ENCODE assay signal across 8 cellular contexts in genomic region chr7:102991540-102992214, GRCh38.
DNase-seq lines count a peak whose midpoint lies in the region; ATAC-seq and TF ChIP-seq lines count a peak whose summit lies in the region.

No MANE protein-coding gene starts in this region.

- H3K4ac ChIP-seq in mesendoderm (ENCODE audit: low read depth, low read length) = no peak overlapping the region

- no peak overlapping the region for H3K4me3 Mint-ChIP-seq in T-cell

- no peak overlapping the region for H3K4me2 ChIP-seq in mesendoderm (ENCODE audit: low read length)

- H3K27me3 ChIP-seq in tibial nerve = no peaks in the 10 kb centered on the region
- H3K27me3 ChIP-seq in mesendoderm (ENCODE audit: insufficient read depth, low read length, poor library complexity) = no peaks in the 10 kb centered on the region

- no peaks in the 10 kb centered on the region for H3K9me3 Mint-ChIP-seq in T-cell

- no peak overlapping the region for H3K27ac Mint-ChIP-seq in T-cell

- no peak overlapping the region for H3K56ac ChIP-seq in mesendoderm (ENCODE audit: low read length)

- H3K23ac ChIP-seq in mesendoderm (ENCODE audit: low read length) = no peak overlapping the region

- H3K79me2 ChIP-seq in mesendoderm (ENCODE audit: control insufficient read depth, insufficient read depth, low read length) = no peaks in the 10 kb centered on the region

- H2AK5ac ChIP-seq in mesendoderm (ENCODE audit: low read length) = no peak overlapping the region

- peak; percentile 94 for DNase-seq in ACHN
- peak; percentile 97 for DNase-seq in HCEC 1CT
- DNase-seq in iPS-NIHi7 (ENCODE audit: extremely low spot score) = peak; percentile 34
- no peak for DNase-seq in tibial nerve (ENCODE audit: low spot score in 2 of 2)
- DNase-seq in T-cell = no peak
- no peak for DNase-seq in activated gamma-delta T cell treated with Interleukin-2 at 50 U/mL for 16 hours
- DNase-seq in mesendoderm = no peak

- H3K9ac ChIP-seq in mesendoderm (ENCODE audit: low read length) = no peak overlapping the region

- no peak for TF ChIP-seq EP300 in tibial nerve (IDR thresholded peaks at IDR 0.05)

- CTCF ChIA-PET in T-cell (lab: Charles Lee) = no interaction called here

- H4K5ac ChIP-seq in mesendoderm (ENCODE audit: low read length) = no peak overlapping the region

- H3K27me3 Mint-ChIP-seq in T-cell = no peaks in the 10 kb centered on the region

- no peaks in the 10 kb centered on the region for H3K36me3 Mint-ChIP-seq in T-cell

- TF ChIP-seq POLR2A in tibial nerve (IDR thresholded peaks at IDR 0.05) = no peak

- no peak overlapping the region for H4K8ac ChIP-seq in mesendoderm (ENCODE audit: low read depth, low read length)

- no peak overlapping the region for H2BK15ac ChIP-seq in mesendoderm (replicated peaks; ENCODE audit: low read depth)

- ATAC-seq in SK-N-SH treated with all-trans-retinoic acid at 6 μM for 48 hours (peak; percentile 95), T-cell (replicated peaks in 1 of 4) (no peak)

- POLR2A ChIA-PET in T-cell (lab: Charles Lee) = interaction anchor here in 1 of 2 donors (0.5 kb wide), 1 partner anchor 1790 kb away, joined by 3 read pairs; no protein-coding TSS in a partner anchor

- H3K4me1 ChIP-seq in tibial nerve = peaks cover 0 to 25% (median 6%) of the 10 kb centered on the region in 4 donors
- no peaks in the 10 kb centered on the region for H3K4me1 ChIP-seq in mesendoderm (ENCODE audit: control insufficient read depth, low read depth, low read length)

- no peak overlapping the region for H3K4me3 ChIP-seq in tibial nerve
- H3K4me3 ChIP-seq in mesendoderm (ENCODE audit: low read length) = no peak overlapping the region

- H3K27ac ChIP-seq in tibial nerve (no peak overlapping the region), mesendoderm (ENCODE audit: low read depth, low read length) (no peak overlapping the region)

- H3K4me1 Mint-ChIP-seq in T-cell = no peaks in the 10 kb centered on the region

- TF ChIP-seq CTCF in tibial nerve (IDR thresholded peaks at IDR 0.05) = no peak

- WGBS in tibial nerve, 2 donors = 67 to 77% methylated on average over 2 of the region's 2 CpGs
- WGBS in mesendoderm (ENCODE audit: extremely low coverage, insufficient coverage, low lambda C conversion rate) = no CpG with 5 or more reads among the region's 2 CpGs

- in situ Hi-C loops in ACHN (cut with HindIII; ENCODE audit: low pct_ligation_motif_present, low pct_unique_long_range_greater_than_20kb, low sequenced_read_pairs) = no loop called here

- H2BK120ac ChIP-seq in mesendoderm (ENCODE audit: low read depth, low read length) = no peak overlapping the region

- no peaks in the 10 kb centered on the region for H3K9me3 ChIP-seq in tibial nerve

- H3K18ac ChIP-seq in mesendoderm (ENCODE audit: low read length) = no peak overlapping the region

- H2BK5ac ChIP-seq in mesendoderm (ENCODE audit: low read length) = no peak overlapping the region

- H3K79me1 ChIP-seq in mesendoderm (ENCODE audit: low read length) = no peaks in the 10 kb centered on the region

- H3K36me3 ChIP-seq in tibial nerve = no peaks in the 10 kb centered on the region
- H3K36me3 ChIP-seq in mesendoderm (ENCODE audit: control insufficient read depth, insufficient read depth, low read length) = no peaks in the 10 kb centered on the region

TF ChIP-seq in SK-N-SH treated with all-trans-retinoic acid at 6 μM for 48 hours, 23 proteins besides CTCF, POLR2A, EP300 and RAD21 (continues in another document):
- TF ChIP-seq RARB (CRISPR knock-in tag; IDR thresholded peaks at IDR 0.05) (no peak), ISL1 (CRISPR knock-in tag; IDR thresholded peaks at IDR 0.05) (peak; percentile 96), ZFP30 (CRISPR knock-in tag; IDR thresholded peaks at IDR 0.05) (peak; percentile 24; the same call in 1 of the 2 replicates), ZNF8 (CRISPR knock-in tag; IDR thresholded peaks at IDR 0.05) (0 out of 2 replicates have a peak, but pooled peaks have one; percentile 17), BACH2 (CRISPR knock-in tag; IDR thresholded peaks at IDR 0.05; ENCODE audit: borderline replicate concordance) (no peak), ZNF70 (CRISPR knock-in tag; IDR thresholded peaks at IDR 0.05) (no peak), TCF4 (CRISPR knock-in tag; IDR thresholded peaks at IDR 0.05; ENCODE audit: borderline replicate concordance) (no peak; the same call in 1 of the 2 replicates), OSR1 (CRISPR knock-in tag; IDR thresholded peaks at IDR 0.05) (no peak), POU6F1 (CRISPR knock-in tag; IDR thresholded peaks at IDR 0.05; ENCODE audit: borderline replicate concordance, low read depth) (peak; percentile 86; the same call in 1 of the 2 replicates), ARNTL (CRISPR knock-in tag; IDR thresholded peaks at IDR 0.05; ENCODE audit: borderline replicate concordance, low read depth) (0 out of 2 replicates have a peak, but pooled peaks have one; percentile 12), CSRNP3 (CRISPR knock-in tag; IDR thresholded peaks at IDR 0.05) (peak; percentile 60; the same call in 1 of the 2 replicates), ZFP3 (CRISPR knock-in tag; IDR thresholded peaks at IDR 0.05) (peak; percentile 48; the same call in 1 of the 2 replicates), CREB5 (CRISPR knock-in tag; IDR thresholded peaks at IDR 0.05; ENCODE audit: low read depth) (peak; percentile 84), PPARA (CRISPR knock-in tag; IDR thresholded peaks at IDR 0.05; ENCODE audit: borderline replicate concordance) (no peak), CSDC2 (CRISPR knock-in tag; IDR thresholded peaks at IDR 0.05) (no peak; the same call in 1 of the 2 replicates), ESRRG (CRISPR knock-in tag; IDR thresholded peaks at IDR 0.05) (no peak), GLIS3 (CRISPR knock-in tag; IDR thresholded peaks at IDR 0.05) (no peak), SNAI2 (CRISPR knock-in tag; IDR thresholded peaks at IDR 0.05) (no peak), TSHZ2 (CRISPR knock-in tag; IDR thresholded peaks at IDR 0.05) (no peak), ZC3H10 (CRISPR knock-in tag; IDR thresholded peaks at IDR 0.05) (peak; percentile 91), ZNF565 (CRISPR knock-in tag; conservative IDR thresholded peaks at IDR 0.05; ENCODE audit: low read depth) (no peak)

Comparison
In these comparisons a context has a peak if more than half of its experiments do, and no peak if none do; other contexts are left out.
1. DNase-seq: peak in ACHN (single experiment), HCEC 1CT (single experiment) and iPS-NIHi7 (single experiment); none in tibial nerve (0 of 2), T-cell (0 of 34), activated gamma-delta T cell treated with Interleukin-2 at 50 U/mL for 16 hours (single experiment) and mesendoderm (single experiment).